21 cellular contexts compared by ENCODE assay signal in the genomic region with DNA sequence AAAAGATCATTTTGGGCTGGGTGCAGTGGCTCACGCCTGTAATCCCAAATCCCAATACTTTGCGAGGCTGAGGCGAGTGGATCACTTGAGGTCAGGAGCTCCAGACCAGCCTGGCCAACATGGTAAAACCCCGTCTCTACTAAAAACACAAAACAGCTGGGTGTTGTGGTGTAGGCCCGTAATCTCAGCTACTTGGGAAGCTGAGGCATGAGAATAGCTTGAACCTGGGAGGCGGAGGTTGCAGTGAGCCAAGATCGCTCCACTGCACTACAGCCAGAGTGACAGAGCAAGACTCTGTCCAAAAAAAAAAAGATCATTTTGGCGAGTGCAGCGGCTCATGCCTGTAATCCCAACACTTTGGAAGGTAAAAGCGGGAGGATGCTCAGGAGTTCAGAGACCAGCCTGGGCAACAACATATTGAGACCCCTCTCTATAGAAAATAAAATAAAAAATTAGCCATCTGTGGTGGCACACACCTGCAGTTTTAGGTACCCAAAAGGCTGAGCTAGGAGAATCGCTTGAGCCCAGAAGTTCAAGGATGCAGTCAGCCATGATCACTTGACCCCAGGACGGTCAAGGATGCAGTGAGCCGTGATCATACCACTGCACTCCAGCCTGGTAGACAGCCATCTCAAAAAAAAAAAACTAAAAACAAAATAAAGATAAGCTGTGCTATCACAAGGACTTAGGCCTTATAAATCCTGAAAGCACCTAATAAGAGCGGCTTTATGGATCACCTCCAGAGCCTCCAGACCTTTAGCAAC. TPM values are rescaled to one million over a fixed set of nuclear protein-coding genes. Genes with fewer than 3 reads are reported as not detected.
DNase-seq lines count a peak whose midpoint lies in the region; ATAC-seq lines count a peak whose summit lies in the region.
"Had no signal": no experiment of that assay in that cellular context is flagged by ENCODE, and none has a peak within 500 bp of the region (broad histone marks: within the 10 kb centered on the region; RNA-seq: fewer than 3 reads in every experiment).

No MANE protein-coding gene starts in this region.

- H3K4me1 ChIP-seq in mesendoderm (ENCODE audit: control insufficient read depth, low read depth, low read length): no peaks in the 10 kb centered on the region
- H3K4me1 ChIP-seq: A549 had no signal

- no peak overlapping the region for H3K9ac ChIP-seq in mesendoderm (ENCODE audit: low read length)

- no peak overlapping the region for H2BK5ac ChIP-seq in mesendoderm (ENCODE audit: low read length)

- H3K27ac Mint-ChIP-seq in activated naive CD8-positive, alpha-beta T cell treated with anti-CD3 and anti-CD28 coated beads for 36 hours: peak overlapping the region; percentile 25
- no peak overlapping the region for H3K27ac Mint-ChIP-seq in activated naive CD8-positive, alpha-beta T cell treated with anti-CD3 and anti-CD28 coated beads, Interleukin-2, amount 50 U/mL, for 24 hours
- H3K27ac Mint-ChIP-seq: activated CD8-positive, alpha-beta memory T cell treated with anti-CD3 and anti-CD28 coated beads, Interleukin-2, amount 10 ng/mL, durations not matched to agents 7 days and 5 days had no signal

- H3K79me1 ChIP-seq in mesendoderm (ENCODE audit: low read length): peaks cover 3% of the 10 kb centered on the region

- no peak overlapping the region for H3K23ac ChIP-seq in mesendoderm (ENCODE audit: low read length)

- H3K36me3 ChIP-seq in mesendoderm (ENCODE audit: control insufficient read depth, insufficient read depth, low read length): no peaks in the 10 kb centered on the region

- H3K18ac ChIP-seq in mesendoderm (ENCODE audit: low read length): no peak overlapping the region

- no CpG with 5 or more reads among the region's 14 CpGs for WGBS in mesendoderm (ENCODE audit: extremely low coverage, insufficient coverage, low lambda C conversion rate)

- H2BK120ac ChIP-seq in mesendoderm (ENCODE audit: low read depth, low read length): no peak overlapping the region

- DNase-seq in activated naive CD8-positive, alpha-beta T cell treated with anti-CD3 and anti-CD28 coated beads for 36 hours: no peak
- no peak for DNase-seq in activated naive CD8-positive, alpha-beta T cell treated with anti-CD3 and anti-CD28 coated beads, Interleukin-2, amount 50 U/mL, for 24 hours
- DNase-seq in cerebellar cortex (ENCODE audit: low spot score) (peak; percentile 50), left kidney (ENCODE audit: low read depth, low spot score) (peak; percentile 28), NCI-H2196 (lab: John Stamatoyannopoulos, UW; ENCODE audit: unreplicated experiment) (no peak), mesendoderm (no peak)
- DNase-seq: activated CD4-positive, CD25-positive, alpha-beta regulatory T cell treated with anti-CD3 and anti-CD28 coated beads, Interleukin-2, amount 50 U/mL, for 72 hours; activated CD8-positive, alpha-beta memory T cell treated with anti-CD3 and anti-CD28 coated beads, Interleukin-2, amount 10 ng/mL, durations not matched to agents 7 days and 5 days; amygdala; DMS153; effector CD4-positive, alpha-beta T cell; HCEC 1CT; head of caudate nucleus; MM.1S; naive B cell; NCI-H345 had no signal

- H2BK15ac ChIP-seq in mesendoderm (replicated peaks; ENCODE audit: low read depth): no peak overlapping the region

- H3K4me3 Mint-ChIP-seq in activated naive CD8-positive, alpha-beta T cell treated with anti-CD3 and anti-CD28 coated beads for 36 hours: no peak overlapping the region
- H3K4me3 Mint-ChIP-seq in activated naive CD8-positive, alpha-beta T cell treated with anti-CD3 and anti-CD28 coated beads, Interleukin-2, amount 50 U/mL, for 24 hours: no peak overlapping the region
- H3K4me3 Mint-ChIP-seq: activated CD8-positive, alpha-beta memory T cell treated with anti-CD3 and anti-CD28 coated beads, Interleukin-2, amount 10 ng/mL, durations not matched to agents 7 days and 5 days had no signal

- no peak for ATAC-seq in activated naive CD8-positive, alpha-beta T cell treated with anti-CD3 and anti-CD28 coated beads, Interleukin-2, amount 50 U/mL, for 24 hours
- ATAC-seq in GM19467 (IDR thresholded peaks at IDR 0.05; ENCODE audit: unreplicated experiment) (no peak), HG03457 (IDR thresholded peaks at IDR 0.05; ENCODE audit: unreplicated experiment) (no peak)
- ATAC-seq: A549; activated CD8-positive, alpha-beta memory T cell treated with anti-CD3 and anti-CD28 coated beads, Interleukin-2, amount 10 ng/mL, durations not matched to agents 7 days and 5 days; SK-N-SH treated with all-trans-retinoic acid at 6 μM for 48 hours had no signal

- H3K56ac ChIP-seq in mesendoderm (ENCODE audit: low read length): no peak overlapping the region

- H3K27me3 Mint-ChIP-seq in activated naive CD8-positive, alpha-beta T cell treated with anti-CD3 and anti-CD28 coated beads for 36 hours: no peaks in the 10 kb centered on the region
- H3K27me3 Mint-ChIP-seq in activated naive CD8-positive, alpha-beta T cell treated with anti-CD3 and anti-CD28 coated beads, Interleukin-2, amount 50 U/mL, for 24 hours: no peaks in the 10 kb centered on the region
- H3K27me3 Mint-ChIP-seq: activated CD8-positive, alpha-beta memory T cell treated with anti-CD3 and anti-CD28 coated beads, Interleukin-2, amount 10 ng/mL, durations not matched to agents 7 days and 5 days; naive B cell had no signal

- H3K36me3 Mint-ChIP-seq in activated naive CD8-positive, alpha-beta T cell treated with anti-CD3 and anti-CD28 coated beads for 36 hours: peaks cover 24% of the 10 kb centered on the region
- H3K36me3 Mint-ChIP-seq in activated naive CD8-positive, alpha-beta T cell treated with anti-CD3 and anti-CD28 coated beads, Interleukin-2, amount 50 U/mL, for 24 hours (ENCODE audit: low read depth): peaks cover 30% of the 10 kb centered on the region
- H3K36me3 Mint-ChIP-seq: naive B cell had no signal

- no peak overlapping the region for H3K4me3 ChIP-seq in mesendoderm (ENCODE audit: low read length)
- H3K4me3 ChIP-seq: A549, skin epidermis had no signal

- no peak overlapping the region for H4K5ac ChIP-seq in mesendoderm (ENCODE audit: low read length)

- peaks cover 40% of the 10 kb centered on the region for H3K4me1 Mint-ChIP-seq in activated naive CD8-positive, alpha-beta T cell treated with anti-CD3 and anti-CD28 coated beads for 36 hours
- H3K4me1 Mint-ChIP-seq in activated naive CD8-positive, alpha-beta T cell treated with anti-CD3 and anti-CD28 coated beads, Interleukin-2, amount 50 U/mL, for 24 hours: peaks cover 58% of the 10 kb centered on the region

- H3K4ac ChIP-seq in mesendoderm (ENCODE audit: low read depth, low read length): no peak overlapping the region

- no peaks in the 10 kb centered on the region for H3K9me3 Mint-ChIP-seq in activated naive CD8-positive, alpha-beta T cell treated with anti-CD3 and anti-CD28 coated beads for 36 hours
- no peaks in the 10 kb centered on the region for H3K9me3 Mint-ChIP-seq in activated naive CD8-positive, alpha-beta T cell treated with anti-CD3 and anti-CD28 coated beads, Interleukin-2, amount 50 U/mL, for 24 hours
- H3K9me3 Mint-ChIP-seq: naive B cell had no signal

- H4K8ac ChIP-seq in mesendoderm (ENCODE audit: low read depth, low read length): no peak overlapping the region

- peaks cover 85% of the 10 kb centered on the region for H3K79me2 ChIP-seq in mesendoderm (ENCODE audit: control insufficient read depth, insufficient read depth, low read length)

- no peak overlapping the region for H3K4me2 ChIP-seq in mesendoderm (ENCODE audit: low read length)
- H3K4me2 ChIP-seq: A549 had no signal

- H3K27me3 ChIP-seq in mesendoderm (ENCODE audit: insufficient read depth, low read length, poor library complexity): no peaks in the 10 kb centered on the region

- H2AK5ac ChIP-seq in mesendoderm (ENCODE audit: low read length): no peak overlapping the region

- H3K27ac ChIP-seq in mesendoderm (ENCODE audit: low read depth, low read length): no peak overlapping the region
- H3K27ac ChIP-seq: A549, skin epidermis had no signal

RNA-seq across cellular contexts. Expression of gene PPP2CA, which starts 16.2 kb away (rescaled TPM):
- total RNA-seq in activated naive CD8-positive, alpha-beta T cell treated with anti-CD3 and anti-CD28 coated beads for 36 hours: 100 to 1,000 TPM; 183 to 193 TPM
- polyA plus RNA-seq in mesendoderm (2013, experiment 1 of 2): 82.9 TPM
- 80.1 TPM for polyA plus RNA-seq in mesendoderm (2013, experiment 2 of 2)

RNA-seq across cellular contexts. Expression of gene SKP1, which starts 32.9 kb away (rescaled TPM):
- 100 to 1,000 TPM; 253 to 260 TPM for total RNA-seq in activated naive CD8-positive, alpha-beta T cell treated with anti-CD3 and anti-CD28 coated beads for 36 hours
- polyA plus RNA-seq in mesendoderm (2013, experiment 1 of 2): 654 TPM
- 649 TPM for polyA plus RNA-seq in mesendoderm (2013, experiment 2 of 2)

Comparison
In these comparisons a context has a peak if more than half of its experiments do, and no peak if none do; other contexts are left out.
1. DNase-seq: peak in cerebellar cortex (single experiment) and left kidney (single experiment); none in activated naive CD8-positive, alpha-beta T cell treated with anti-CD3 and anti-CD28 coated beads for 36 hours (single experiment), activated naive CD8-positive, alpha-beta T cell treated with anti-CD3 and anti-CD28 coated beads, Interleukin-2, amount 50 U/mL, for 24 hours (single experiment), NCI-H2196 (single experiment) and mesendoderm (single experiment).